In genomic region chr7:71753236-71753635, GRCh38 we compare ENCODE assay signal across 1 cellular context.
TF ChIP-seq lines count a peak whose summit lies in the region.

No MANE protein-coding gene starts in this region.

TF ChIP-seq in SK-N-SH, 30 proteins besides CTCF, POLR2A, EP300 and RAD21 (continued from another document):
- no peak for TF ChIP-seq IRF3 (IDR thresholded peaks at IDR 0.05; ENCODE audit: low read depth, low read length)
- no peak for TF ChIP-seq NFIC (IDR thresholded peaks at IDR 0.05; ENCODE audit: borderline replicate concordance)
- TF ChIP-seq REST (IDR thresholded peaks at IDR 0.05; ENCODE audit: low read depth, low read length), result no peak
- TF ChIP-seq GATA2 (CRISPR knock-in tag; IDR thresholded peaks at IDR 0.05), result no peak
- TF ChIP-seq ELF1 (IDR thresholded peaks at IDR 0.05), result no peak
- no peak for TF ChIP-seq CHD2 (IDR thresholded peaks at IDR 0.05; ENCODE audit: low read length, partially characterized antibody)
TF ChIP-seq in SK-N-SH: peak in this region for 0.
